ENCODE assay signal across 19 cellular contexts in genomic region chr3:165545059-165545458, GRCh38.
DNase-seq lines count a peak whose midpoint lies in the region; ATAC-seq and TF ChIP-seq lines count a peak whose summit lies in the region.
"Had no signal": no experiment of that assay in that cellular context is flagged by ENCODE, and none has a peak within 500 bp of the region (broad histone marks: within the 10 kb centered on the region; RNA-seq: fewer than 3 reads in every experiment).

No MANE protein-coding gene starts in this region.

- H3K4me3 ChIP-seq in vagina = no peak overlapping the region
- H3K4me3 ChIP-seq: BLaER1, GM23248 had no signal

- H3K36me3 ChIP-seq in vagina = no peaks in the 10 kb centered on the region
- H3K36me3 ChIP-seq: BLaER1 had no signal

- no peak for TF ChIP-seq CTCF in vagina (IDR thresholded peaks at IDR 0.05)

- DNase-seq in NCI-H510A treated with DMSO at 0.1 percent for 48 hours (lab: John Stamatoyannopoulos, UW) (peak; percentile 32), NCI-H510A (lab: John Stamatoyannopoulos, UW) (no peak), DMS53 (lab: John Stamatoyannopoulos, UW) (peak; percentile 74), HT-29 (ENCODE audit: low spot score) (peak; percentile 4), NCI-H774 (lab: John Stamatoyannopoulos, UW) (peak; percentile 16), vagina (ENCODE audit: extremely low spot score in 2 of 2) (no peak)
- DNase-seq in stimulated activated CD4-positive, alpha-beta T cell treated with anti-CD3 and anti-CD28 coated beads, Interleukin-4, amount 100 ng/mL, for 4 hours = no peak
- DNase-seq: Caco-2; CD4-positive, CD25-positive, alpha-beta regulatory T cell; CD8-positive, alpha-beta T cell; DMS153; DMS79 treated with DMSO at 0.1 percent for 48 hours; GF-D8; GM23248; H7; HCEC 1CT had no signal

- intact Hi-C loops in vagina (cut with DNase I) = no loop called here

- no peaks in the 10 kb centered on the region for H3K4me1 ChIP-seq in vagina
- H3K4me1 ChIP-seq: BLaER1, Caco-2 had no signal

- no peak for TF ChIP-seq POLR2A in vagina (IDR thresholded peaks at IDR 0.05)

- H3K27me3 ChIP-seq in vagina = no peaks in the 10 kb centered on the region
- H3K27me3 ChIP-seq: BLaER1 had no signal

- H3K27ac ChIP-seq in vagina = no peak overlapping the region
- H3K27ac ChIP-seq: 22Rv1, BLaER1, GM23248 had no signal

- no peak for ATAC-seq in GM21737 (IDR thresholded peaks at IDR 0.05; ENCODE audit: unreplicated experiment)
- ATAC-seq: CD8-positive, alpha-beta T cell had no signal

- no peaks in the 10 kb centered on the region for H3K9me3 ChIP-seq in vagina
- H3K9me3 ChIP-seq: BLaER1, Caco-2 had no signal

Comparison
In these comparisons a context has a peak if more than half of its experiments do, and no peak if none do; other contexts are left out.
1. DNase-seq: peak in NCI-H510A treated with DMSO at 0.1 percent for 48 hours (single experiment), DMS53 (single experiment), HT-29 (single experiment) and NCI-H774 (single experiment); none in NCI-H510A (single experiment), vagina (0 of 2) and stimulated activated CD4-positive, alpha-beta T cell treated with anti-CD3 and anti-CD28 coated beads, Interleukin-4, amount 100 ng/mL, for 4 hours (0 of 2).